6 cellular contexts compared by ENCODE assay signal in the genomic region with DNA sequence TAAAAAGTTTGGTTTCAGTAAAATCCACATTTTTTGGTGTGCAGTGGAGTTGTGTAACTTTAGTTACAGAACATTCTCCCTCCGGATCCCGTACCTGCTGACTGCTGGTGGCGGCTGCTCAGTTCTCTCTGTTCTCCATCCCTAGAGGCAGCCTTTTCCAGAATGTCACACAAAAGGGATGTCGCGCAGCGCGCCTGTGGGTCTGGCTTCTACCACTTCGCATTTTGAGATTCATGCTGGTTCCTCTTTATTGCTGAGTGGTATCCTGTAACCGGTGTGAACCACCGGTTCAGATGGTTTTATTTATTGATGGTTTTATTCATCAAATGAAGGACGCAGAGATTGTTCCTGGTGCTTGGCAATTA. TPM values are rescaled to one million over a fixed set of nuclear protein-coding genes. Genes with fewer than 3 reads are reported as not detected.
DNase-seq lines count a peak whose midpoint lies in the region; ATAC-seq lines count a peak whose summit lies in the region.

No MANE protein-coding gene starts in this region.

- H3K9me3 Mint-ChIP-seq in activated T-helper 1 cell treated with anti-CD3 and anti-CD28 coated beads, Interleukin-12 subunit alpha, Interleukin-12 subunit beta, Interleukin-2, Interleukin-4 antibody, amounts not matched to agents 30 ng/mL and 10 ng/mL and 1 ng/mL, durations not matched to agents 14 hours and 24 hours and 36 hours: no peaks in the 10 kb centered on the region

- H3K36me3 Mint-ChIP-seq in activated T-helper 1 cell treated with anti-CD3 and anti-CD28 coated beads, Interleukin-12 subunit alpha, Interleukin-12 subunit beta, Interleukin-2, Interleukin-4 antibody, amounts not matched to agents 30 ng/mL and 10 ng/mL and 1 ng/mL, durations not matched to agents 14 hours and 24 hours and 36 hours (ENCODE audit: low read depth): peaks cover 9% of the 10 kb centered on the region

- peak overlapping the region; percentile 82 for H3K9ac ChIP-seq in HUES64 (ENCODE audit: low read depth, low read length)

- H3K4me3 ChIP-seq in HUES64 (ENCODE audit: low read length) (peak overlapping the region; percentile 55), neuron (ENCODE audit: low read length) (no peak overlapping the region)

- H3K9me3 ChIP-seq in HUES64 (ENCODE audit: insufficient read depth, low read depth, low read length) (no peaks in the 10 kb centered on the region), neuron (ENCODE audit: low read length) (no peaks in the 10 kb centered on the region)

- H3K27ac ChIP-seq in HUES64 (ENCODE audit: low read depth, low read length): 0 out of 2 replicates have a peak overlapping the region, but pooled peaks have one; percentile 11

- H3K27me3 ChIP-seq in HUES64 (ENCODE audit: insufficient read depth, low read length) (no peaks in the 10 kb centered on the region), neuron (ENCODE audit: insufficient read depth, low read length) (no peaks in the 10 kb centered on the region)

- intact Hi-C loops in activated T-helper 1 cell treated with anti-CD3 and anti-CD28 coated beads, Interleukin-12 subunit alpha, Interleukin-12 subunit beta, Interleukin-2, Interleukin-4 antibody, amounts not matched to agents 30 ng/mL and 10 ng/mL and 1 ng/mL, durations not matched to agents 14 hours and 24 hours and 36 hours (cut with micrococcal nuclease): loop anchor here (1.0 to 10.0 kb wide), 6 partner anchors 16 to 808 kb away; a partner anchor contains a TSS

- H3K4me1 Mint-ChIP-seq in activated T-helper 1 cell treated with anti-CD3 and anti-CD28 coated beads, Interleukin-12 subunit alpha, Interleukin-12 subunit beta, Interleukin-2, Interleukin-4 antibody, amounts not matched to agents 30 ng/mL and 10 ng/mL and 1 ng/mL, durations not matched to agents 14 hours and 24 hours and 36 hours (ENCODE audit: low read depth): peaks cover 21% of the 10 kb centered on the region

- peak overlapping the region; percentile 73 for H3K4me3 Mint-ChIP-seq in activated T-helper 1 cell treated with anti-CD3 and anti-CD28 coated beads, Interleukin-12 subunit alpha, Interleukin-12 subunit beta, Interleukin-2, Interleukin-4 antibody, amounts not matched to agents 30 ng/mL and 10 ng/mL and 1 ng/mL, durations not matched to agents 14 hours and 24 hours and 36 hours

- peak overlapping the region; percentile 58 for H2AFZ ChIP-seq in neuron (ENCODE audit: low read depth, low read length)

- DNase-seq in activated T-helper 1 cell treated with anti-CD3 and anti-CD28 coated beads, Interleukin-12 subunit alpha, Interleukin-12 subunit beta, Interleukin-2, Interleukin-4 antibody, amounts not matched to agents 30 ng/mL and 10 ng/mL and 1 ng/mL, durations not matched to agents 14 hours and 24 hours and 36 hours (ENCODE audit: low spot score): no peak

- H3K27ac Mint-ChIP-seq in activated T-helper 1 cell treated with anti-CD3 and anti-CD28 coated beads, Interleukin-12 subunit alpha, Interleukin-12 subunit beta, Interleukin-2, Interleukin-4 antibody, amounts not matched to agents 30 ng/mL and 10 ng/mL and 1 ng/mL, durations not matched to agents 14 hours and 24 hours and 36 hours: peak overlapping the region; percentile 80

- H3K4me1 ChIP-seq in HUES64 (ENCODE audit: insufficient read depth, low read length) (peaks cover 10% of the 10 kb centered on the region), neuron (ENCODE audit: insufficient read depth, low read length) (peaks cover 15% of the 10 kb centered on the region)

- H3K27me3 Mint-ChIP-seq in activated T-helper 1 cell treated with anti-CD3 and anti-CD28 coated beads, Interleukin-12 subunit alpha, Interleukin-12 subunit beta, Interleukin-2, Interleukin-4 antibody, amounts not matched to agents 30 ng/mL and 10 ng/mL and 1 ng/mL, durations not matched to agents 14 hours and 24 hours and 36 hours (ENCODE audit: insufficient read depth): no peaks in the 10 kb centered on the region

- ATAC-seq in GM19351 (IDR thresholded peaks at IDR 0.05; ENCODE audit: unreplicated experiment) (no peak), HG03442 (IDR thresholded peaks at IDR 0.05; ENCODE audit: unreplicated experiment) (no peak), HG03039 (IDR thresholded peaks at IDR 0.05; ENCODE audit: unreplicated experiment) (no peak)

- WGBS in HUES64: 67% methylated on average over 11 of the region's 11 CpGs

- H3K36me3 ChIP-seq in HUES64 (ENCODE audit: insufficient read depth, low read length) (peaks cover 8% of the 10 kb centered on the region; the same call in 1 of the 2 replicates), neuron (ENCODE audit: insufficient read depth, low read length) (peaks cover 15% of the 10 kb centered on the region)

RNA-seq across cellular contexts. Expression of a gene that starts 1.0 kb away (rescaled TPM):
- polyA plus RNA-seq in HUES64 (2013, experiment 1 of 2): 14.5 TPM
- polyA plus RNA-seq in HUES64 (2013, experiment 2 of 2): 15.6 TPM
- 17.5 and 18.7 TPM in 2 replicates for total RNA-seq in activated T-helper 1 cell treated with anti-CD3 and anti-CD28 coated beads, Interleukin-12 subunit alpha, Interleukin-12 subunit beta, Interleukin-2, Interleukin-4 antibody, amounts not matched to agents 30 ng/mL and 10 ng/mL and 1 ng/mL, durations not matched to agents 14 hours and 24 hours and 36 hours

RNA-seq across cellular contexts. Expression of a gene that starts 15.1 kb away (rescaled TPM):
- 12.5 TPM for polyA plus RNA-seq in HUES64 (2013, experiment 1 of 2)
- polyA plus RNA-seq in HUES64 (2013, experiment 2 of 2): 11.1 TPM
- total RNA-seq in activated T-helper 1 cell treated with anti-CD3 and anti-CD28 coated beads, Interleukin-12 subunit alpha, Interleukin-12 subunit beta, Interleukin-2, Interleukin-4 antibody, amounts not matched to agents 30 ng/mL and 10 ng/mL and 1 ng/mL, durations not matched to agents 14 hours and 24 hours and 36 hours: 37.7 and 41.0 TPM in 2 replicates

RNA-seq across cellular contexts. Expression of a gene that starts 15.4 kb away (rescaled TPM):
- 71.7 TPM for polyA plus RNA-seq in HUES64 (2013, experiment 1 of 2)
- polyA plus RNA-seq in HUES64 (2013, experiment 2 of 2): 78.0 TPM
- total RNA-seq in activated T-helper 1 cell treated with anti-CD3 and anti-CD28 coated beads, Interleukin-12 subunit alpha, Interleukin-12 subunit beta, Interleukin-2, Interleukin-4 antibody, amounts not matched to agents 30 ng/mL and 10 ng/mL and 1 ng/mL, durations not matched to agents 14 hours and 24 hours and 36 hours: 71.9 and 78.3 TPM in 2 replicates

RNA-seq across cellular contexts. Expression of a gene that starts 57.7 kb away (rescaled TPM):
- 1.1 TPM for polyA plus RNA-seq in HUES64 (2013, experiment 1 of 2)
- 1.2 TPM for polyA plus RNA-seq in HUES64 (2013, experiment 2 of 2)
- total RNA-seq in activated T-helper 1 cell treated with anti-CD3 and anti-CD28 coated beads, Interleukin-12 subunit alpha, Interleukin-12 subunit beta, Interleukin-2, Interleukin-4 antibody, amounts not matched to agents 30 ng/mL and 10 ng/mL and 1 ng/mL, durations not matched to agents 14 hours and 24 hours and 36 hours: 0.61 and 0.62 TPM in 2 replicates

RNA-seq across cellular contexts. Expression of a gene that starts 58.4 kb away (rescaled TPM):
- polyA plus RNA-seq in HUES64 (2013, experiment 1 of 2): not detected
- polyA plus RNA-seq in HUES64 (2013, experiment 2 of 2): not detected
- total RNA-seq in activated T-helper 1 cell treated with anti-CD3 and anti-CD28 coated beads, Interleukin-12 subunit alpha, Interleukin-12 subunit beta, Interleukin-2, Interleukin-4 antibody, amounts not matched to agents 30 ng/mL and 10 ng/mL and 1 ng/mL, durations not matched to agents 14 hours and 24 hours and 36 hours: not detected in 2 replicates
